29 cellular contexts compared by ENCODE assay signal in the genomic region with DNA sequence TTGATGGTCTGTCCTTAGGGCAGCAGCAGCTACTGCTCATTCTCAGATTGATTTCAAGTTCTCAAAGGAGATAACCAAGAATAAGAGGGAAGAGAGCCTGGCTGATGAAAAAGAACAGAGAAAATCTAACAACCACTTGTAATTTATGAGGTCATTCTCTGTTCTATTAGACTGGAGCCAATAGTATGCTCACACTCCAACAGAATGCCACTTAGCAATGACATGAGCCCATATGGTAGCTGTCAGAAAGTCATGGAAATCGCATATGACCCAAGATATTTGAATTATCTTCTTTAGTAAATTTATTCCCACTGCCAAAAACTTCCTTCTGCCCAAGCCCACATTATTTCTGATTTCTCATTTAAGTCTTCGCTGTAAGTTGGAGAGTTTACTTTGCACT. TPM values are rescaled to one million over a fixed set of nuclear protein-coding genes. Genes with fewer than 3 reads are reported as not detected.
"Had no signal": no experiment of that assay in that cellular context is flagged by ENCODE, and none has a peak within 500 bp of the region (broad histone marks: within the 10 kb centered on the region; RNA-seq: fewer than 3 reads in every experiment).

No MANE protein-coding gene starts in this region.

- H3K4me2 ChIP-seq: SK-N-SH had no signal

- DNase-seq: activated CD4-positive, alpha-beta T cell treated with anti-CD3 and anti-CD28 coated beads for 36 hours; activated CD4-positive, alpha-beta T cell treated with anti-CD3 and anti-CD28 coated beads, Interleukin-2, amount 10 ng/mL, durations not matched to agents 7 days and 5 days; activated CD4-positive, alpha-beta T cell treated with anti-CD3 and anti-CD28 coated beads, Interleukin-2, amount 50 U/mL, for 48 hours; activated CD8-positive, alpha-beta T cell treated with anti-CD3 and anti-CD28 coated beads, Interleukin-2, amount 10 ng/mL, durations not matched to agents 7 days and 5 days; activated gamma-delta T cell treated with Interleukin-2 at 50 U/mL for 16 hours; activated naive CD4-positive, alpha-beta T cell treated with anti-CD3 and anti-CD28 coated beads for 36 hours; activated T-cell treated with anti-CD3 and anti-CD28 coated beads, Interleukin-2, amount 50 U/mL, for 24 hours; adrenal gland; body of pancreas; Kasumi-1; KBM-7; MM.1S; NCI-H1092 treated with DMSO at 0.1 percent for 48 hours; NCI-H1417; NCI-H146; NCI-H187; NCI-H2029 treated with DMSO at 0.1 percent for 48 hours; NCI-H2107; NCI-H226; NCI-H526; NCI-H748 treated with DMSO at 0.1 percent for 48 hours; NK-92 treated with Interleukin-12 subunit alpha and Interleukin-12 subunit beta, amount 100 ng/mL, for 24 hours; PC-3; Peyer's patch; RPMI8226; SHP77 treated with DMSO at 0.1 percent for 48 hours; SK-N-SH had no signal

- H3K9ac ChIP-seq: SK-N-SH had no signal

- H3K4me1 ChIP-seq: adrenal gland, body of pancreas, breast epithelium, Peyer's patch, SJSA1 had no signal

- H3K27me3 ChIP-seq: adrenal gland, body of pancreas, breast epithelium, Peyer's patch, SJSA1 had no signal

- H3K9me2 ChIP-seq: SK-N-SH had no signal

- H3K9me3 ChIP-seq: adrenal gland, body of pancreas, breast epithelium, Peyer's patch, SJSA1, SK-N-SH had no signal

- H3K27ac ChIP-seq: adrenal gland, body of pancreas, breast epithelium, Peyer's patch, SJSA1 had no signal

- H3K4me3 ChIP-seq: adrenal gland, body of pancreas, breast epithelium, Peyer's patch, SJSA1 had no signal

- H3K36me3 ChIP-seq: adrenal gland, breast epithelium, Peyer's patch, SJSA1 had no signal

RNA-seq across cellular contexts. Expression of gene PLA2G4A, which starts 53.7 kb away (rescaled TPM):
- total RNA-seq: activated CD4-positive, alpha-beta T cell treated with anti-CD3 and anti-CD28 coated beads, Interleukin-2, amount 10 ng/mL, durations not matched to agents 7 days and 5 days; activated CD8-positive, alpha-beta T cell treated with anti-CD3 and anti-CD28 coated beads, Interleukin-2, amount 10 ng/mL, durations not matched to agents 7 days and 5 days had no signal
